6 cellular contexts compared by ENCODE assay signal in the genomic region with DNA sequence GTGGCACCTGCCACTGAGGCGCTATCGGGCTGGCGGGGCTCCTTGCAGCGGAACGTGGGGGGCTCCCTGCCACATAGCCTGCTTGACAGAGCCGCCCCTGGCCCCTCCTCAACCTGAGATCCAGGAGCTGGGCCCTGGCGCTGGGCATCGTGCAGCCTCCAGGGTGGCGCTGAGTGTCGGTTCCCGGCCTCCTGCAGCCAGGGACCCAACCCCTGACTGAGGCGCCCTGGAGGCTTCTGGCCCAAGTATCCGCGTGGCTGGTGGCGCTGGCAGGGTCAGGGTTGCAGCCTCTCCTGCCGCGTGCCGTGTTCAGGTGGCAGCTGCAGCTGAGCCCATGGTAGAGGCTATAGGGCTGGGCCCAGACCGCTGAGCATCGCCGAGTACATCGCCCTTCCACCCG.
DNase-seq lines count a peak whose midpoint lies in the region; ATAC-seq and TF ChIP-seq lines count a peak whose summit lies in the region.
"Not testable (repeated sequence)": the region's sequence is repeated elsewhere in the genome, so short reads cannot be mapped to it uniquely, and the experiment has no call there.

No MANE protein-coding gene starts in this region.

- WGBS in right cardiac atrium: 92% methylated on average over 23 of the region's 23 CpGs

- not testable (repeated sequence) for H3K27me3 ChIP-seq in H7 (ENCODE audit: control insufficient read depth, insufficient read depth, low read length); WERI-Rb-1 (ENCODE audit: insufficient read depth, low read depth, severe bottlenecking); right cardiac atrium (ENCODE audit: control insufficient read depth, insufficient read depth)

- not testable (repeated sequence) for ATAC-seq in right cardiac atrium

- not testable (repeated sequence) for H3K9me3 ChIP-seq in WERI-Rb-1 (ENCODE audit: severe bottlenecking); right cardiac atrium (ENCODE audit: control insufficient read depth, low read length)

- H3K4me1 ChIP-seq in right cardiac atrium (ENCODE audit: control insufficient read depth, insufficient read depth, low read length): not testable (repeated sequence)

- DNase-seq in D341Med (ENCODE audit: low spot score) (peak; percentile 4), H7 (peak; percentile 0), WERI-Rb-1 (peak; percentile 5), right cardiac atrium (peak in 2 of 3 donors; percentile 13 to 36), islet precursor cell (peak; percentile 43), posterior vena cava (ENCODE audit: low spot score) (peak; percentile 70)

- H3K36me3 ChIP-seq in H7 (replicated peaks; ENCODE audit: control insufficient read depth, insufficient read depth, low read length); WERI-Rb-1: not testable (repeated sequence)

- not testable (repeated sequence) for H3K4me3 ChIP-seq in H7 (ENCODE audit: insufficient read depth, low read depth, low read length); WERI-Rb-1 (ENCODE audit: low read depth, low read length); right cardiac atrium (ENCODE audit: low read length)

- not testable (repeated sequence) for TF ChIP-seq CTCF in WERI-Rb-1 (IDR thresholded peaks at IDR 0.05; ENCODE audit: low read depth, low read length)

- intact Hi-C loops in right cardiac atrium (cut with DNase I); posterior vena cava (cut with DNase I): not testable (repeated sequence)

- not testable (repeated sequence) for H3K27ac ChIP-seq in WERI-Rb-1; right cardiac atrium (ENCODE audit: low read length)

Comparison
In these comparisons a context has a peak if more than half of its experiments do, and no peak if none do; other contexts are left out.
1. DNase-seq: peak in every context shown above with its lines; median percentile 70 in posterior vena cava; 43 in islet precursor cell; 24 in right cardiac atrium; 5 in WERI-Rb-1; 4 in D341Med; 0 in H7.